In the genomic region with DNA sequence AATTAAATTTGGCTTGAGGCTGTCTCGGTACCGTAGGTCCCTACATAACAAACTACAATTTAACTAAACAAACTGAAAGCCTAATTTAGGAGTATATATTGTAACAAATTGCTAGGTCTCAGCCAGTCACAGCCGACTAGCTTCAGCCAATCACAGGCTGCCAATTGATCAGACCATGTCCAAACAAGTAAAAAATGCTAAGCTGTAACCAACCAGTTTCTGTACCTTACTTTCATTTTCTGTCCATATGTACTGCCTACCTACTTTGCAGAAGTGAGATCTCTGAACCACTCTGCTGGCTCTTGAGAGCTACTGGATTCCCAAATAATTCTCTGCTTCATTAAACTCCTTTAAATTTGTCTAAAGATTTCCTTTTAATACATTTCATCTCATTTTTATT, we compare ENCODE assay signal across 1 cellular context.
TF ChIP-seq lines count a peak whose summit lies in the region.

No MANE protein-coding gene starts in this region.

TF ChIP-seq in SK-N-SH treated with all-trans-retinoic acid at 6 μM for 48 hours, 23 proteins besides CTCF, POLR2A, EP300 and RAD21 (continued from another document):
- TF ChIP-seq, protein P1, sequence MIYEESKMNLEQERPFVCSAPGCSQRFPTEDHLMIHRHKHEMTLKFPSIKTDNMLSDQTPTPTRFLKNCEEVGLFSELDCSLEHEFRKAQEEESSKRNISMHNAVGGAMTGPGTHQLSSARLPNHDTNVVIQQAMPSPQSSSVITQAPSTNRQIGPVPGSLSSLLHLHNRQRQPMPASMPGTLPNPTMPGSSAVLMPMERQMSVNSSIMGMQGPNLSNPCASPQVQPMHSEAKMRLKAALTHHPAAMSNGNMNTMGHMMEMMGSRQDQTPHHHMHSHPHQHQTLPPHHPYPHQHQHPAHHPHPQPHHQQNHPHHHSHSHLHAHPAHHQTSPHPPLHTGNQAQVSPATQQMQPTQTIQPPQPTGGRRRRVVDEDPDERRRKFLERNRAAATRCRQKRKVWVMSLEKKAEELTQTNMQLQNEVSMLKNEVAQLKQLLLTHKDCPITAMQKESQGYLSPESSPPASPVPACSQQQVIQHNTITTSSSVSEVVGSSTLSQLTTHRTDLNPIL (CRISPR knock-in tag; IDR thresholded peaks at IDR 0.05; ENCODE audit: low read depth) = no peak
- TF ChIP-seq ARNTL (CRISPR knock-in tag; IDR thresholded peaks at IDR 0.05; ENCODE audit: borderline replicate concordance, low read depth) = no peak
